In genomic region chr1:36650200-36651065, GRCh38 we compare ENCODE assay signal across 9 cellular contexts.
A peak's percentile ranks its signal among the peaks of the same experiment; 100 is the strongest.
DNase-seq lines count a peak whose midpoint lies in the region; ATAC-seq and TF ChIP-seq lines count a peak whose summit lies in the region.
"Had no signal": no experiment of that assay in that cellular context is flagged by ENCODE, and none has a peak within 500 bp of the region (broad histone marks: within the 10 kb centered on the region; RNA-seq: fewer than 3 reads in every experiment).

No MANE protein-coding gene starts in this region.

- WGBS in heart right ventricle, 2 donors, result 37 to 41% methylated on average over 14 of the region's 14 CpGs

- POLR2A ChIA-PET in activated naive CD8-positive, alpha-beta T cell treated with anti-CD3 and anti-CD28 coated beads, Interleukin-2, amount 10 ng/mL, durations not matched to agents 7 days and 5 days (lab: Charles Lee), result no interaction called here

- H3K27me3 ChIP-seq in heart right ventricle, result peaks cover 0 to 76% (median 46%) of the 10 kb centered on the region in 7 donors

- H3K36me3 Mint-ChIP-seq in activated naive CD8-positive, alpha-beta T cell treated with anti-CD3 and anti-CD28 coated beads, Interleukin-2, amount 10 ng/mL, durations not matched to agents 7 days and 5 days, result no peaks in the 10 kb centered on the region

- H3K9me3 ChIP-seq in heart right ventricle, result no peaks in the 10 kb centered on the region

- DNase-seq in DMS153 (lab: John Stamatoyannopoulos, UW) (peak; percentile 63), SK-N-DZ (ENCODE audit: low spot score) (peak; percentile 51), heart right ventricle (peak; percentile 43 to 47), putamen (ENCODE audit: low spot score) (peak; percentile 49)
- DNase-seq in activated naive CD8-positive, alpha-beta T cell treated with anti-CD3 and anti-CD28 coated beads, Interleukin-2, amount 10 ng/mL, durations not matched to agents 7 days and 5 days, result peak; percentile 62

- no peak overlapping the region for H3K27ac Mint-ChIP-seq in activated naive CD8-positive, alpha-beta T cell treated with anti-CD3 and anti-CD28 coated beads, Interleukin-2, amount 10 ng/mL, durations not matched to agents 7 days and 5 days
- H3K27ac Mint-ChIP-seq: T-helper 1 cell treated with Interleukin-12 subunit alpha and Interleukin-12 subunit beta and Interleukin-4 antibody, amounts not matched to agents 30 μg/mL and 1 μg/mL, for 36 hours had no signal

- H3K36me3 ChIP-seq in heart right ventricle, result no peaks in the 10 kb centered on the region

- H3K27me3 Mint-ChIP-seq in activated naive CD8-positive, alpha-beta T cell treated with anti-CD3 and anti-CD28 coated beads, Interleukin-2, amount 10 ng/mL, durations not matched to agents 7 days and 5 days, result peaks cover 20% of the 10 kb centered on the region

- ATAC-seq in activated naive CD8-positive, alpha-beta T cell treated with anti-CD3 and anti-CD28 coated beads, Interleukin-2, amount 10 ng/mL, durations not matched to agents 7 days and 5 days (ENCODE audit: low read depth), result no peak
- ATAC-seq in heart right ventricle, result peak in 4 of 8 donors; percentile 41 to 52 (median 48)
- no peak for ATAC-seq in HG03159 (IDR thresholded peaks at IDR 0.05; ENCODE audit: unreplicated experiment)
- ATAC-seq in GM21447 (IDR thresholded peaks at IDR 0.05; ENCODE audit: unreplicated experiment), result no peak

- no peak overlapping the region for H3K27ac ChIP-seq in heart right ventricle

- intact Hi-C loops in heart right ventricle (cut with DNase I), result no loop called here

- H3K4me1 Mint-ChIP-seq in activated naive CD8-positive, alpha-beta T cell treated with anti-CD3 and anti-CD28 coated beads, Interleukin-2, amount 10 ng/mL, durations not matched to agents 7 days and 5 days, result peaks cover 11% of the 10 kb centered on the region

- peak; percentile 96 for TF ChIP-seq CTCF in LNCAP (IDR thresholded peaks at IDR 0.05)
- peak; percentile 62 to 90 (median 87) for TF ChIP-seq CTCF in heart right ventricle (IDR thresholded peaks at IDR 0.05)

- no peak overlapping the region for H3K4me3 ChIP-seq in heart right ventricle

- H3K4me3 Mint-ChIP-seq in activated naive CD8-positive, alpha-beta T cell treated with anti-CD3 and anti-CD28 coated beads, Interleukin-2, amount 10 ng/mL, durations not matched to agents 7 days and 5 days, result no peak overlapping the region
- H3K4me3 Mint-ChIP-seq: T-helper 1 cell treated with Interleukin-12 subunit alpha and Interleukin-12 subunit beta and Interleukin-4 antibody, amounts not matched to agents 30 μg/mL and 1 μg/mL, for 36 hours had no signal

- no peaks in the 10 kb centered on the region for H3K9me3 Mint-ChIP-seq in activated naive CD8-positive, alpha-beta T cell treated with anti-CD3 and anti-CD28 coated beads, Interleukin-2, amount 10 ng/mL, durations not matched to agents 7 days and 5 days
- H3K9me3 Mint-ChIP-seq: T-helper 1 cell treated with Interleukin-12 subunit alpha and Interleukin-12 subunit beta and Interleukin-4 antibody, amounts not matched to agents 30 μg/mL and 1 μg/mL, for 36 hours had no signal

- no peaks in the 10 kb centered on the region for H3K4me1 ChIP-seq in heart right ventricle
